ENCODE assay signal across 19 cellular contexts in the genomic region with DNA sequence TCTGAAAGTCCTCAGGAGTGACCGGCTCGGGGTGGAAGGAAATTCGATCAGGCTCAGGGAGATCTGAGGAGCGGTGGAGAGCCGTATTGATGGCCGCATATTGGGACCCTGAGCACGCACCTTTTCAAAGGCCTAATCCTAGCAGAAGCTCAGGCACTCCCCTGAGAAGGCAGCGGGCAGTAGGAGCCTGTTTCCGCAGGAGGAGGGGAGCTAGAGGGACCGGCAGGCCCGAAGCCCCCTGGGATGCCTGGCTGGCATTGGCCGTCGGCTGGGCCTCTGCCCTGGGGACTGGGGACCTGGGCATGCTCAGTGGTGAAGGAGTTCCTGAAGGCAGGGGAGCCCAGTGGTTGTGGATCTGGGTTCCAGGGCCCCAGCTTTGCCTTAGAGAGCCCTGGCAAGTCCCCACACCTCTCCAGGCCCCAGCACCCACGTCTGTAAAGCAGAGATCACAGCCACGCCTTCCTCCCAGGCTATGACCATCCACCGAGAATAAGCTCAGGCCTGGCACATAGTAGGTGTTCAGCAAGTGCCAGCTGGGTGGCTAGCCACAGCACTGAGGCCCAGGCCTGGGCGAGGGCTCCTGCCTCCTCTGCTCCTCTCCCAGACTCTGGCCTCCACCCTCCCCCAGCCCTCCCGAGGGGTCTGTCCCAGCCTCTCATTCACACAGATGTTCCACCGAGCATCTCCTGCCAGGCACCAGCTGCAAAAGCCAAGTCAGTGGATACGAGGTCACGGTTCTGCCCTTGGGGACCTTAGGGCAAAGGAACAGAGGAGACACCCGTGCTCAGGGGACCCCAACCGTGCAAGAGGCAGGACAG. TPM values are rescaled to one million over a fixed set of nuclear protein-coding genes. Genes with fewer than 3 reads are reported as not detected.
DNase-seq lines count a peak whose midpoint lies in the region; ATAC-seq and TF ChIP-seq lines count a peak whose summit lies in the region.
"Had no signal": no experiment of that assay in that cellular context is flagged by ENCODE, and none has a peak within 500 bp of the region (broad histone marks: within the 10 kb centered on the region; RNA-seq: fewer than 3 reads in every experiment).

No MANE protein-coding gene starts in this region.

- H3F3A ChIP-seq in GM23248 (ENCODE audit: insufficient read depth): peaks cover 6% of the 10 kb centered on the region; the same call in 1 of the 2 replicates

- DNase-seq in GM23248: no peak
- DNase-seq in adipocyte (ENCODE audit: low read depth): no peak
- no peak for DNase-seq in fibroblast of lung (ENCODE audit: low read depth in 2 of 2)
- DNase-seq in uterus: no peak
- no peak for DNase-seq in NCI-H1417 treated with DMSO at 0.1 percent for 48 hours (lab: John Stamatoyannopoulos, UW)
- no peak for DNase-seq in activated T-cell treated with anti-CD3 and anti-CD28 coated beads, Interleukin-2, amount 50 U/mL, for 72 hours
- DNase-seq: lower lobe of right lung; NCI-H1105; NCI-H526; SHP77 treated with DMSO at 0.1 percent for 48 hours; spleen; stimulated activated CD4-positive, alpha-beta T cell treated with anti-CD3 and anti-CD28 coated beads, Interleukin-4, amount 100 ng/mL, for 4 hours had no signal

- H3K4me2 ChIP-seq in GM23248 (ENCODE audit: unreplicated experiment): peak overlapping the region; percentile 36
- peak overlapping the region; percentile 58 for H3K4me2 ChIP-seq in fibroblast of lung (ENCODE audit: extremely low read depth, insufficient read depth, low read length)
- H3K4me2 ChIP-seq in skeletal muscle satellite cell (ENCODE audit: low read length): peak overlapping the region; percentile 69
- H3K4me2 ChIP-seq: hepatocyte had no signal

- no peak for ATAC-seq in HG03139 (IDR thresholded peaks at IDR 0.05; ENCODE audit: unreplicated experiment)
- ATAC-seq in activated T-cell treated with anti-CD3 and anti-CD28 coated beads, Interleukin-2, amount 50 U/mL, for 72 hours (replicated peaks in 1 of 2): no peak

- H4K20me1 ChIP-seq in GM23248 (ENCODE audit: insufficient read depth) (no peaks in the 10 kb centered on the region), fibroblast of lung (ENCODE audit: control insufficient read depth, extremely low read depth, insufficient read depth, low read length) (no peaks in the 10 kb centered on the region)

- H3K9me3 Mint-ChIP-seq in activated T-cell treated with anti-CD3 and anti-CD28 coated beads, Interleukin-2, amount 50 U/mL, for 72 hours: no peaks in the 10 kb centered on the region

- no peaks in the 10 kb centered on the region for H3K9me2 ChIP-seq in GM23248 (ENCODE audit: insufficient read depth)

- H2AFZ ChIP-seq in GM23248 (peak overlapping the region; percentile 70), fibroblast of lung (ENCODE audit: low read length) (peak overlapping the region; percentile 46)
- H2AFZ ChIP-seq: hepatocyte had no signal

- H3K27ac Mint-ChIP-seq in activated T-cell treated with anti-CD3 and anti-CD28 coated beads, Interleukin-2, amount 50 U/mL, for 72 hours: no peak overlapping the region

- no peak for TF ChIP-seq POLR2A in uterus (IDR thresholded peaks at IDR 0.05)

- WGBS in GM23248 (ENCODE audit: low coverage in 1 of 2, low lambda C conversion rate in 2 of 2, missing lambda C conversion rate in 2 of 2), 2 experiments: 81 to 83% methylated on average over 23 of the region's 23 CpGs

- H3K79me2 ChIP-seq in GM23248 (ENCODE audit: insufficient read depth): no peaks in the 10 kb centered on the region
- no peaks in the 10 kb centered on the region for H3K79me2 ChIP-seq in fibroblast of lung (ENCODE audit: control insufficient read depth, insufficient read depth, low read length)
- H3K79me2 ChIP-seq: hepatocyte had no signal

- in situ Hi-C loops in GM23248 (cut with MboI): no loop called here

- no peaks in the 10 kb centered on the region for H3K27me3 Mint-ChIP-seq in activated T-cell treated with anti-CD3 and anti-CD28 coated beads, Interleukin-2, amount 50 U/mL, for 72 hours (ENCODE audit: low read depth)

- H3K4me3 ChIP-seq in GM23248: peak overlapping the region; percentile 29; the same call in 1 of the 2 replicates
- peak overlapping the region; percentile 29 for H3K4me3 ChIP-seq in adipocyte (ENCODE audit: low read length)
- peak overlapping the region in 1 of 4 experiments; percentile 11 for H3K4me3 ChIP-seq in fibroblast of lung (replicated peaks in 1 of 4; ENCODE audit: control extremely low read depth in 1 of 4, insufficient read depth in 1 of 4, low read depth in 3 of 4, low read length in 4 of 4)
- peak overlapping the region; percentile 44 for H3K4me3 ChIP-seq in skeletal muscle satellite cell (ENCODE audit: low read length)
- H3K4me3 ChIP-seq in uterus: no peak overlapping the region
- H3K4me3 ChIP-seq: hepatocyte, lower lobe of right lung, spleen had no signal

- H3K4me1 Mint-ChIP-seq in activated T-cell treated with anti-CD3 and anti-CD28 coated beads, Interleukin-2, amount 50 U/mL, for 72 hours (ENCODE audit: low read depth): peaks cover 4% of the 10 kb centered on the region

- H3K36me3 ChIP-seq in GM23248 (ENCODE audit: low read depth) (no peaks in the 10 kb centered on the region), adipocyte (ENCODE audit: control insufficient read depth, insufficient read depth, low read length, severe bottlenecking) (no peaks in the 10 kb centered on the region), fibroblast of lung (ENCODE audit: control insufficient read depth, insufficient read depth, low read length) (no peaks in the 10 kb centered on the region), skeletal muscle satellite cell (ENCODE audit: insufficient read depth, low read length) (no peaks in the 10 kb centered on the region), uterus (no peaks in the 10 kb centered on the region)
- H3K36me3 ChIP-seq: lower lobe of right lung, spleen had no signal

- H3K27me3 ChIP-seq in GM23248 (replicated peaks; ENCODE audit: insufficient read depth): 0 out of 2 replicates have a peak, but pooled peaks cover 4% of the 10 kb centered on the region
- peaks cover 20% of the 10 kb centered on the region for H3K27me3 ChIP-seq in adipocyte (replicated peaks; ENCODE audit: control insufficient read depth, insufficient read depth, low read length)
- no peaks in the 10 kb centered on the region for H3K27me3 ChIP-seq in fibroblast of lung (ENCODE audit: control insufficient read depth, insufficient read depth, low read length)
- H3K27me3 ChIP-seq in skeletal muscle satellite cell (ENCODE audit: control insufficient read depth, insufficient read depth, low read length): peaks cover 37% of the 10 kb centered on the region
- H3K27me3 ChIP-seq in uterus: no peaks in the 10 kb centered on the region
- H3K27me3 ChIP-seq: hepatocyte had no signal

- H3K4me1 ChIP-seq in GM23248 (ENCODE audit: insufficient read depth): peaks cover 6% of the 10 kb centered on the region
- peaks cover 9% of the 10 kb centered on the region for H3K4me1 ChIP-seq in adipocyte (ENCODE audit: control insufficient read depth, insufficient read depth, low read length)
- peaks cover 13% of the 10 kb centered on the region for H3K4me1 ChIP-seq in fibroblast of lung (ENCODE audit: control insufficient read depth, extremely low read depth, insufficient read depth, low read length)
- H3K4me1 ChIP-seq in skeletal muscle satellite cell (ENCODE audit: control insufficient read depth, insufficient read depth, low read length): peaks cover 13% of the 10 kb centered on the region
- no peaks in the 10 kb centered on the region for H3K4me1 ChIP-seq in uterus
- H3K4me1 ChIP-seq: lower lobe of right lung, spleen had no signal

- H3K4me3 Mint-ChIP-seq in activated T-cell treated with anti-CD3 and anti-CD28 coated beads, Interleukin-2, amount 50 U/mL, for 72 hours: no peak overlapping the region

- peak overlapping the region; percentile 60 for H3K27ac ChIP-seq in GM23248
- H3K27ac ChIP-seq in fibroblast of lung (ENCODE audit: insufficient read depth, low read length): peak overlapping the region; percentile 72
- no peak overlapping the region for H3K27ac ChIP-seq in uterus
- H3K27ac ChIP-seq: hepatocyte, lower lobe of right lung, spleen had no signal

- peak overlapping the region; percentile 59 for H3K9ac ChIP-seq in GM23248
- peak overlapping the region; percentile 34 for H3K9ac ChIP-seq in adipocyte (ENCODE audit: low read length)
- H3K9ac ChIP-seq in fibroblast of lung (ENCODE audit: insufficient read depth, low read length): peak overlapping the region; percentile 32
- peak overlapping the region; percentile 62 for H3K9ac ChIP-seq in skeletal muscle satellite cell (ENCODE audit: low read depth, low read length)

- H3K36me3 Mint-ChIP-seq in activated T-cell treated with anti-CD3 and anti-CD28 coated beads, Interleukin-2, amount 50 U/mL, for 72 hours (ENCODE audit: insufficient read depth in 2 of 2): no peaks in the 10 kb centered on the region

- no peak for TF ChIP-seq CTCF in fibroblast of lung (conservative IDR thresholded peaks at IDR 0.05 in 1 of 2, IDR thresholded peaks at IDR 0.05 in 1 of 2; ENCODE audit: low read depth in 1 of 2, low read length in 2 of 2)
- TF ChIP-seq CTCF in uterus (IDR thresholded peaks at IDR 0.05): no peak

- intact Hi-C loops in uterus (cut with DNase I; ENCODE audit: low total_unique reads): no loop called here

- H3K9me3 ChIP-seq in GM23248 (ENCODE audit: low read depth): no peaks in the 10 kb centered on the region
- H3K9me3 ChIP-seq in adipocyte (ENCODE audit: control insufficient read depth, low read length): no peaks in the 10 kb centered on the region
- no peaks in the 10 kb centered on the region for H3K9me3 ChIP-seq in fibroblast of lung (ENCODE audit: control insufficient read depth, insufficient read depth, low read depth, low read length)
- H3K9me3 ChIP-seq in skeletal muscle satellite cell (replicated peaks; ENCODE audit: low read length): no peaks in the 10 kb centered on the region
- H3K9me3 ChIP-seq in uterus: no peaks in the 10 kb centered on the region
- H3K9me3 ChIP-seq: lower lobe of right lung, spleen had no signal

RNA-seq across cellular contexts. Expression of a gene that starts 17.2 kb away (rescaled TPM):
- not detected in 2 replicates for total RNA-seq in GM23248 (2014; rRNA removed; shearing (Covaris generic))
- polyA plus RNA-seq in GM23248 (2016; fragmentation: Nextera tagmentation; extraction: Ambion mirVana): 0.18 and 0.53 TPM in 2 replicates
- total RNA-seq in fibroblast of lung: not detected in 2 replicates
- polyA plus RNA-seq in fibroblast of lung: not detected in 2 replicates
- 0.17 and 0.40 TPM in 2 replicates for polyA plus RNA-seq in fibroblast of lung (2012)
- polyA minus RNA-seq in fibroblast of lung (ENCODE audit: low replicate concordance): not detected in 2 replicates
- not detected in 2 replicates for total RNA-seq in skeletal muscle satellite cell (2012; rRNA removed)
- total RNA-seq in uterus: not detected
- not detected for total RNA-seq in activated T-cell treated with anti-CD3 and anti-CD28 coated beads, Interleukin-2, amount 50 U/mL, for 72 hours
- total RNA-seq: hepatocyte; LHCN-M2; lower lobe of right lung; myocyte; osteocyte; spleen; T-helper 1 cell treated with Interleukin-12 subunit alpha and Interleukin-12 subunit beta and Interleukin-4 antibody, amounts not matched to agents 30 ng/mL and 1 ng/mL, for 36 hours had no signal

RNA-seq across cellular contexts. Expression of a gene that starts 25.2 kb away (rescaled TPM):
- total RNA-seq in GM23248 (2014; rRNA removed; shearing (Covaris generic)): 20.2 and 20.9 TPM in 2 replicates
- polyA plus RNA-seq in GM23248 (2016; fragmentation: Nextera tagmentation; extraction: Ambion mirVana) (21.4 and 23.7 TPM in 2 replicates), fibroblast of lung (7.2 and 28.0 TPM in 2 replicates)
- total RNA-seq in fibroblast of lung (7.3 and 9.8 TPM in 2 replicates), uterus (under 1 TPM in 1 of 4 donors, not detected in 3; 0.29 TPM)
- 24.8 and 66.0 TPM in 2 replicates for polyA plus RNA-seq in fibroblast of lung (2012)
- 5.4 and 39.7 TPM in 2 replicates for polyA minus RNA-seq in fibroblast of lung (ENCODE audit: low replicate concordance)
- 0.22 and 1.3 TPM in 2 replicates for total RNA-seq in skeletal muscle satellite cell (2012; rRNA removed)
- total RNA-seq in activated T-cell treated with anti-CD3 and anti-CD28 coated beads, Interleukin-2, amount 50 U/mL, for 72 hours: not detected
- total RNA-seq: T-helper 1 cell treated with Interleukin-12 subunit alpha and Interleukin-12 subunit beta and Interleukin-4 antibody, amounts not matched to agents 30 ng/mL and 1 ng/mL, for 36 hours had no signal
- polyA plus RNA-seq: hepatocyte had no signal

Comparison
In these comparisons a context has a peak if more than half of its experiments do, and no peak if none do; other contexts are left out.
1. H3K27ac ChIP-seq: peak in GM23248 (single experiment) and fibroblast of lung (single experiment); none in uterus (0 of 2).
2. H3K4me3 ChIP-seq: peak in GM23248 (single experiment), adipocyte (single experiment) and skeletal muscle satellite cell (single experiment); none in uterus (0 of 2).
3. Peak in every context shown above with its lines, with median percentiles within 50 percentile points of each other: H3K4me2 ChIP-seq and H3K9ac ChIP-seq.